Comparison of ENCODE assay signal across 31 cellular contexts in genomic region chr17:40912506-40913220, GRCh38. TPM values are rescaled to one million over a fixed set of nuclear protein-coding genes. Genes with fewer than 3 reads are reported as not detected.
DNase-seq lines count a peak whose midpoint lies in the region; FAIRE-seq and TF ChIP-seq lines count a peak whose summit lies in the region.
"Had no signal": no experiment of that assay in that cellular context is flagged by ENCODE, and none has a peak within 500 bp of the region (broad histone marks: within the 10 kb centered on the region; RNA-seq: fewer than 3 reads in every experiment).

No MANE protein-coding gene starts in this region.

- CTCF ChIA-PET in Calu3 (lab: Charles Lee) = interaction anchor here (0.6 to 1.2 kb wide), 13 partner anchors 9 to 736 kb away, joined by 3 to 6 read pairs (median 4); partner anchors contain the start of gene KRT23
- CTCF ChIA-PET in H1 (lab: Charles Lee; ENCODE audit: partially characterized antibody) = interaction anchor here (0.7 to 5.6 kb wide), 10 partner anchors 9 to 736 kb away, joined by 3 to 28 read pairs (median 4); partner anchors contain the start of gene KRT20
- CTCF ChIA-PET in activated naive CD4-positive, alpha-beta T cell treated with anti-CD3 and anti-CD28 coated beads, Interleukin-2, amount 10 ng/mL, durations not matched to agents 7 days and 5 days (lab: Charles Lee) = interaction anchor here (0.7 to 1.2 kb wide), 3 partner anchors 12 to 750 kb away, joined by 3 to 6 read pairs (median 3); no protein-coding TSS in a partner anchor

- POLR2A ChIA-PET in H1 (lab: Charles Lee; ENCODE audit: partially characterized antibody) = no interaction called here

- H3K36me3 ChIP-seq in H1 (ENCODE audit: control insufficient read depth in 2 of 4, insufficient read depth in 4 of 4, low read length in 3 of 4) (no peaks in the 10 kb centered on the region), trophoblast cell (ENCODE audit: control insufficient read depth in 1 of 2, insufficient read depth in 2 of 2, low read length in 2 of 2) (no peaks in the 10 kb centered on the region), tibial artery (no peaks in the 10 kb centered on the region)
- H3K36me3 ChIP-seq: adrenal gland, brain microvascular endothelial cell, esophagus squamous epithelium, gastrocnemius medialis, right lobe of liver, stomach, tibial nerve had no signal

- H3K9ac ChIP-seq in H1 (replicated peaks in 1 of 4; ENCODE audit: extremely low read depth in 1 of 4, low read depth in 3 of 4, low read length in 3 of 4) (no peak overlapping the region), trophoblast cell (ENCODE audit: low read length) (no peak overlapping the region)

- no peak for TF ChIP-seq POLR2A in H1 (IDR thresholded peaks at IDR 0.05; ENCODE audit: control extremely low read depth in 1 of 2, low read depth in 2 of 2, low read length in 2 of 2)

- H3K27me3 ChIP-seq in H1 (replicated peaks in 1 of 4; ENCODE audit: control insufficient read depth in 3 of 4, extremely low read depth in 1 of 4, insufficient read depth in 3 of 4, low read length in 3 of 4) (no peaks in the 10 kb centered on the region), trophoblast cell (ENCODE audit: insufficient read depth, low read length) (no peaks in the 10 kb centered on the region), tibial artery (no peaks in the 10 kb centered on the region)
- H3K27me3 ChIP-seq: brain microvascular endothelial cell, esophagus squamous epithelium, gastrocnemius medialis, right lobe of liver, stomach, tibial nerve had no signal

- H4K12ac ChIP-seq in trophoblast cell (ENCODE audit: low read depth, low read length) = no peak overlapping the region

- H3K79me2 ChIP-seq in H1 (ENCODE audit: control insufficient read depth in 1 of 2, insufficient read depth in 2 of 2, low read length in 2 of 2) (no peaks in the 10 kb centered on the region), trophoblast cell (ENCODE audit: control insufficient read depth, insufficient read depth, low read length, poor library complexity) (no peaks in the 10 kb centered on the region)

- H4K8ac ChIP-seq in H1 (ENCODE audit: extremely low read depth, insufficient read depth, low read length) (no peak overlapping the region), trophoblast cell (ENCODE audit: low read depth, low read length) (no peak overlapping the region)

- H2AFZ ChIP-seq in H1 (ENCODE audit: low read length) (no peak overlapping the region), trophoblast cell (ENCODE audit: insufficient read depth, low read length, poor library complexity) (no peak overlapping the region)

- H4K5ac ChIP-seq in H1 (ENCODE audit: insufficient read length, low read depth, low read length) = no peak overlapping the region

- H3K9me3 Mint-ChIP-seq in Calu3 (ENCODE audit: low read depth, unreplicated experiment) (no peaks in the 10 kb centered on the region), glutamatergic neuron (ENCODE audit: unreplicated experiment) (peaks cover 2% of the 10 kb centered on the region)
- H3K9me3 Mint-ChIP-seq in activated naive CD4-positive, alpha-beta T cell treated with anti-CD3 and anti-CD28 coated beads, Interleukin-2, amount 10 ng/mL, durations not matched to agents 7 days and 5 days = no peaks in the 10 kb centered on the region
- H3K9me3 Mint-ChIP-seq: activated CD8-positive, alpha-beta T cell treated with anti-CD3 and anti-CD28 coated beads for 36 hours; CD4-positive, alpha-beta memory T cell; GM23338 had no signal

- peaks cover 0 to 2% (median 0%) of the 10 kb centered on the region in 4 experiments; a peak in 1 of 7 replicates for H3K4me1 ChIP-seq in H1 (replicated peaks in 1 of 4; ENCODE audit: control insufficient read depth in 3 of 4, insufficient read depth in 4 of 4, low read length in 3 of 4)
- peaks cover 5 to 9% of the 10 kb centered on the region in 2 experiments for H3K4me1 ChIP-seq in trophoblast cell (ENCODE audit: control insufficient read depth in 1 of 2, insufficient read depth in 2 of 2, low read length in 2 of 2)
- H3K4me1 ChIP-seq in tibial artery = peaks cover 0 to 32% (median 18%) of the 10 kb centered on the region in 4 donors
- H3K4me1 ChIP-seq: right lobe of liver had no signal

- peak overlapping the region; percentile 24 for H3K56ac ChIP-seq in H1 (replicated peaks; ENCODE audit: insufficient read length, low read depth, low read length)

- H3K9me3 ChIP-seq in H1 (ENCODE audit: insufficient read depth in 2 of 2, low read depth in 1 of 2, low read length in 1 of 2) (no peaks in the 10 kb centered on the region), trophoblast cell (ENCODE audit: insufficient read depth, low read depth, low read length) (no peaks in the 10 kb centered on the region), tibial artery (no peaks in the 10 kb centered on the region)
- H3K9me3 ChIP-seq: adrenal gland, esophagus squamous epithelium, gastrocnemius medialis, right lobe of liver, stomach, tibial nerve had no signal

- H3K4ac ChIP-seq in H1 (replicated peaks; ENCODE audit: insufficient read length, low read depth, low read length) (no peak overlapping the region), trophoblast cell (ENCODE audit: low read depth, low read length) (no peak overlapping the region)

- H3K14ac ChIP-seq in H1 (ENCODE audit: insufficient read length) = no peak overlapping the region
- no peak overlapping the region for H3K14ac ChIP-seq in trophoblast cell (ENCODE audit: low read length)

- H2BK120ac ChIP-seq in H1 (replicated peaks; ENCODE audit: low read depth, low read length) (no peak overlapping the region), trophoblast cell (ENCODE audit: insufficient read depth, low read length, poor library complexity) (no peak overlapping the region)

- TF ChIP-seq CTCF in Calu3 (IDR thresholded peaks at IDR 0.05; ENCODE audit: unreplicated experiment) = no peak
- no peak for TF ChIP-seq CTCF in H1 (IDR thresholded peaks at IDR 0.05; ENCODE audit: control extremely low read depth in 1 of 3, insufficient read depth in 1 of 3, low read depth in 1 of 3, low read length in 3 of 3)
- no peak for TF ChIP-seq CTCF in glutamatergic neuron (IDR thresholded peaks at IDR 0.05; ENCODE audit: partially characterized antibody, unreplicated experiment)
- no peak for TF ChIP-seq CTCF in tibial artery (IDR thresholded peaks at IDR 0.05)

- H3K4me3 ChIP-seq in H1 (ENCODE audit: extremely low read depth in 1 of 4, insufficient read depth in 2 of 4, low read depth in 3 of 4, low read length in 4 of 4) (no peak overlapping the region), trophoblast cell (ENCODE audit: low read depth, low read length) (no peak overlapping the region), tibial artery (no peak overlapping the region)
- H3K4me3 ChIP-seq: adrenal gland, esophagus squamous epithelium, gastrocnemius medialis, GM23338, right lobe of liver, stomach, tibial nerve had no signal

- H3K27ac Mint-ChIP-seq in Calu3 (ENCODE audit: unreplicated experiment) (peak overlapping the region; percentile 96), glutamatergic neuron (ENCODE audit: unreplicated experiment) (no peak overlapping the region)
- H3K27ac Mint-ChIP-seq in activated naive CD4-positive, alpha-beta T cell treated with anti-CD3 and anti-CD28 coated beads, Interleukin-2, amount 10 ng/mL, durations not matched to agents 7 days and 5 days = no peak overlapping the region
- H3K27ac Mint-ChIP-seq: activated CD8-positive, alpha-beta T cell treated with anti-CD3 and anti-CD28 coated beads for 36 hours; CD4-positive, alpha-beta memory T cell; GM23338 had no signal

- H2BK12ac ChIP-seq in H1 (ENCODE audit: low read depth, low read length) (no peak overlapping the region), trophoblast cell (ENCODE audit: low read length) (peak overlapping the region; percentile 27)

- H2BK20ac ChIP-seq in H1 (ENCODE audit: low read length) = no peak overlapping the region

- no peaks in the 10 kb centered on the region for H3K27me3 Mint-ChIP-seq in Calu3 (ENCODE audit: unreplicated experiment)
- H3K27me3 Mint-ChIP-seq in glutamatergic neuron (ENCODE audit: unreplicated experiment) = no peaks in the 10 kb centered on the region
- H3K27me3 Mint-ChIP-seq in activated naive CD4-positive, alpha-beta T cell treated with anti-CD3 and anti-CD28 coated beads, Interleukin-2, amount 10 ng/mL, durations not matched to agents 7 days and 5 days = peaks cover 36% of the 10 kb centered on the region

- no peak for TF ChIP-seq RAD21 in H1 (IDR thresholded peaks at IDR 0.05 in 1 of 2, conservative IDR thresholded peaks at IDR 0.05 in 1 of 2; ENCODE audit: low read depth in 2 of 2, low read length in 2 of 2)

- H3K23me2 ChIP-seq in H1 (ENCODE audit: low read depth, low read length) = no peaks in the 10 kb centered on the region

- intact Hi-C loops in Calu3 (cut with micrococcal nuclease; ENCODE audit: unreplicated experiment) = no loop called here
- intact Hi-C loops in tibial artery (cut with DNase I; ENCODE audit: low total_unique reads) = loop anchor here (10.0 kb wide), 1 partner anchor 412 kb away; no protein-coding TSS in a partner anchor

- H3K4me1 Mint-ChIP-seq in Calu3 (ENCODE audit: low read depth, unreplicated experiment) (peaks cover 89% of the 10 kb centered on the region), glutamatergic neuron (ENCODE audit: low read depth, unreplicated experiment) (no peaks in the 10 kb centered on the region)
- H3K4me1 Mint-ChIP-seq in activated naive CD4-positive, alpha-beta T cell treated with anti-CD3 and anti-CD28 coated beads, Interleukin-2, amount 10 ng/mL, durations not matched to agents 7 days and 5 days = no peaks in the 10 kb centered on the region
- H3K4me1 Mint-ChIP-seq: CD4-positive, alpha-beta memory T cell had no signal

- WGBS in H1 (ENCODE audit: extremely low coverage in 1 of 2, insufficient coverage in 1 of 2, insufficient read length in 1 of 2, insufficient replicate concordance in 2 of 2, low coverage in 1 of 2, low lambda C conversion rate in 2 of 2, missing lambda C conversion rate in 1 of 2), 2 experiments = 87% methylated on average over 12 of the region's 12 CpGs; no CpG with 5 or more reads in 1 of the 2 experiments
- WGBS in trophoblast cell (ENCODE audit: extremely low coverage, insufficient coverage, insufficient read length) = no CpG with 5 or more reads among the region's 12 CpGs

- no peak for TF ChIP-seq EP300 in H1 (IDR thresholded peaks at IDR 0.05; ENCODE audit: borderline replicate concordance in 1 of 2, low read depth in 2 of 2, low read length in 2 of 2)

- H2BK5ac ChIP-seq in H1 (ENCODE audit: low read depth, low read length) = no peak overlapping the region
- no peak overlapping the region for H2BK5ac ChIP-seq in trophoblast cell (ENCODE audit: low read depth, low read length, poor library complexity)

- no peak overlapping the region for H4K91ac ChIP-seq in H1 (replicated peaks; ENCODE audit: insufficient read length, low read length)
- H4K91ac ChIP-seq in trophoblast cell (ENCODE audit: low read depth, low read length) = no peak overlapping the region

- BruUV-seq in Calu3 (replicated peaks; lab: Mats Ljungman, UMichigan) = no TSS peak

- H3K4me2 ChIP-seq in H1 (ENCODE audit: insufficient read depth in 1 of 2, low read depth in 2 of 2, low read length in 2 of 2) (no peak overlapping the region), trophoblast cell (ENCODE audit: low read length) (no peak overlapping the region)
- H3K4me2 ChIP-seq: GM23338 had no signal

- no peak overlapping the region for H2AK5ac ChIP-seq in H1 (ENCODE audit: low read depth, low read length)
- H2AK5ac ChIP-seq in trophoblast cell (ENCODE audit: low read length) = no peak overlapping the region

- FAIRE-seq in H1 (lab: Jason Lieb, UNC) = no peak
- FAIRE-seq: islet of Langerhans had no signal

- H3K18ac ChIP-seq in H1 (ENCODE audit: extremely low read depth, low read length) (no peak overlapping the region), trophoblast cell (ENCODE audit: low read length) (no peak overlapping the region)

- H3K79me1 ChIP-seq in H1 (ENCODE audit: low read depth, low read length) (no peaks in the 10 kb centered on the region), trophoblast cell (ENCODE audit: low read length) (peaks cover 8% of the 10 kb centered on the region)

- no peaks in the 10 kb centered on the region for H4K20me1 ChIP-seq in H1 (replicated peaks in 1 of 2; ENCODE audit: control insufficient read depth in 1 of 2, insufficient read depth in 2 of 2, low read length in 2 of 2)

- H3K36me3 Mint-ChIP-seq in Calu3 (ENCODE audit: insufficient read depth, unreplicated experiment) (peaks cover 59% of the 10 kb centered on the region), glutamatergic neuron (ENCODE audit: unreplicated experiment) (no peaks in the 10 kb centered on the region)
- no peaks in the 10 kb centered on the region for H3K36me3 Mint-ChIP-seq in activated naive CD4-positive, alpha-beta T cell treated with anti-CD3 and anti-CD28 coated beads, Interleukin-2, amount 10 ng/mL, durations not matched to agents 7 days and 5 days
- H3K36me3 Mint-ChIP-seq: CD4-positive, alpha-beta memory T cell had no signal

- no peak overlapping the region for H2BK15ac ChIP-seq in H1 (ENCODE audit: low read length)

- H3K4me3 Mint-ChIP-seq in Calu3 (ENCODE audit: low read depth, unreplicated experiment) (no peak overlapping the region), glutamatergic neuron (ENCODE audit: unreplicated experiment) (no peak overlapping the region)
- H3K4me3 Mint-ChIP-seq in activated naive CD4-positive, alpha-beta T cell treated with anti-CD3 and anti-CD28 coated beads, Interleukin-2, amount 10 ng/mL, durations not matched to agents 7 days and 5 days = no peak overlapping the region
- H3K4me3 Mint-ChIP-seq: activated CD8-positive, alpha-beta T cell treated with anti-CD3 and anti-CD28 coated beads for 36 hours; CD4-positive, alpha-beta memory T cell; GM23338 had no signal

- DNase-seq in Calu3 (no peak), NOMO-1 (lab: John Stamatoyannopoulos, UW; ENCODE audit: unreplicated experiment in 2 of 2) (peak; percentile 28 to 63), H1 (ENCODE audit: low read depth in 1 of 2, low spot score in 2 of 2) (no peak), trophoblast cell (peak; percentile 85 to 86), glutamatergic neuron (no peak), tibial artery (no peak)
- DNase-seq in activated naive CD4-positive, alpha-beta T cell treated with anti-CD3 and anti-CD28 coated beads, Interleukin-2, amount 10 ng/mL, durations not matched to agents 7 days and 5 days = no peak
- DNase-seq in stimulated activated CD8-positive, alpha-beta memory T cell treated with anti-CD3 and anti-CD28 coated beads, Interleukin-4, amount 100 ng/mL, for 48 hours = no peak
- DNase-seq: activated CD8-positive, alpha-beta T cell treated with anti-CD3 and anti-CD28 coated beads for 36 hours; adrenal gland; brain microvascular endothelial cell; CD4-positive, alpha-beta memory T cell; DMS53; effector CD8-positive, alpha-beta T cell; esophagus squamous epithelium; gastrocnemius medialis; NCI-H1092 treated with DMSO at 0.1 percent for 48 hours; NCI-H1930; NCI-H2227 treated with DMSO at 0.1 percent for 48 hours; NCI-H748 treated with DMSO at 0.1 percent for 48 hours; posterior cingulate gyrus; right lobe of liver; SHP77; stimulated activated CD4-positive, alpha-beta T cell treated with anti-CD3 and anti-CD28 coated beads, Interleukin-15, amount 100 ng/mL, for 24 hours; stomach had no signal

- no peak overlapping the region for H3K23ac ChIP-seq in H1 (ENCODE audit: insufficient read length)
- no peak overlapping the region for H3K23ac ChIP-seq in trophoblast cell (ENCODE audit: low read length)

- H3K27ac ChIP-seq in H1 (ENCODE audit: low read depth, low read length) (no peak overlapping the region), trophoblast cell (ENCODE audit: low read depth, low read length) (no peak overlapping the region), tibial artery (no peak overlapping the region)
- H3K27ac ChIP-seq: adrenal gland, brain microvascular endothelial cell, gastrocnemius medialis, right lobe of liver, stomach had no signal

RNA-seq across cellular contexts. Expression of gene KRT23, which starts 24.8 kb away (rescaled TPM):
- total RNA-seq in Calu3 (2022) (1,389 and 1,709 TPM in 2 replicates), glutamatergic neuron (ENCODE audit: unreplicated experiment) (not detected)
- total RNA-seq in H1 (2021; fragmentation: NEBNext Ultra II Directional; extraction: Animal tissue kit (Norgen Biotek cat#: 25700)) = not detected in 2 replicates
- not detected in 2 replicates for polyA plus RNA-seq in H1 (2011; rRNA removed)
- polyA plus RNA-seq in H1 (2011; cell fraction: cytosol; rRNA removed) = not detected
- polyA plus RNA-seq in H1 (2011; cell fraction: nucleus; rRNA removed) = not detected
- polyA plus RNA-seq in H1 (2012, experiment 1 of 2) = not detected in 4 replicates
- polyA plus RNA-seq in H1 (2012, experiment 2 of 2) = not detected
- polyA plus RNA-seq in H1 (2013, experiment 1 of 2) = not detected
- polyA plus RNA-seq in H1 (2013, experiment 2 of 2) = not detected
- polyA minus RNA-seq in H1 (2011; rRNA and poly(A)+ RNA removed) = not detected in 2 replicates
- polyA minus RNA-seq in H1 (2011; cell fraction: cytosol; rRNA and poly(A)+ RNA removed) = not detected
- polyA minus RNA-seq in H1 (2011; cell fraction: nucleus; rRNA and poly(A)+ RNA removed) = not detected
- polyA plus RNA-seq in trophoblast cell (2013) = 142 and 146 TPM in 2 replicates
- total RNA-seq: activated CD8-positive, alpha-beta T cell treated with anti-CD3 and anti-CD28 coated beads for 36 hours; adrenal gland; CD4-positive, alpha-beta memory T cell; GM23338; stomach; tibial nerve had no signal
- polyA plus RNA-seq: GM23338 had no signal

RNA-seq across cellular contexts. Expression of gene KRT20, which starts 27.6 kb away (rescaled TPM):
- total RNA-seq in Calu3 (2022) (0.66 and 1.7 TPM in 2 replicates), glutamatergic neuron (ENCODE audit: unreplicated experiment) (not detected)
- not detected in 2 replicates for total RNA-seq in H1 (2021; fragmentation: NEBNext Ultra II Directional; extraction: Animal tissue kit (Norgen Biotek cat#: 25700))
- not detected in 2 replicates for polyA plus RNA-seq in H1 (2011; rRNA removed)
- polyA plus RNA-seq in H1 (2011; cell fraction: cytosol; rRNA removed) = not detected
- polyA plus RNA-seq in H1 (2011; cell fraction: nucleus; rRNA removed) = not detected
- not detected in 4 replicates for polyA plus RNA-seq in H1 (2012, experiment 1 of 2)
- polyA plus RNA-seq in H1 (2012, experiment 2 of 2) = not detected
- polyA plus RNA-seq in H1 (2013, experiment 1 of 2) = not detected
- polyA plus RNA-seq in H1 (2013, experiment 2 of 2) = not detected
- not detected in 2 replicates for polyA minus RNA-seq in H1 (2011; rRNA and poly(A)+ RNA removed)
- not detected for polyA minus RNA-seq in H1 (2011; cell fraction: cytosol; rRNA and poly(A)+ RNA removed)
- not detected for polyA minus RNA-seq in H1 (2011; cell fraction: nucleus; rRNA and poly(A)+ RNA removed)
- not detected in 2 replicates for polyA plus RNA-seq in trophoblast cell (2013)
- total RNA-seq: activated CD8-positive, alpha-beta T cell treated with anti-CD3 and anti-CD28 coated beads for 36 hours; CD4-positive, alpha-beta memory T cell; esophagus squamous epithelium; GM23338; liver; mononuclear cell; right lobe of liver; tibial nerve had no signal
- polyA plus RNA-seq: CD4-positive, alpha-beta memory T cell; GM23338; liver; neural cell had no signal

RNA-seq across cellular contexts. Expression of gene KRT12, which starts 45.6 kb away (rescaled TPM):
- total RNA-seq in Calu3 (2022) (2.4 and 2.7 TPM in 2 replicates), glutamatergic neuron (ENCODE audit: unreplicated experiment) (not detected)
- total RNA-seq in H1 (2021; fragmentation: NEBNext Ultra II Directional; extraction: Animal tissue kit (Norgen Biotek cat#: 25700)) = not detected in 2 replicates
- 0.03 TPM in 1 of 2 replicates, not detected in the other for polyA plus RNA-seq in H1 (2011; rRNA removed)
- not detected for polyA plus RNA-seq in H1 (2011; cell fraction: cytosol; rRNA removed)
- polyA plus RNA-seq in H1 (2011; cell fraction: nucleus; rRNA removed) = not detected
- not detected in 4 replicates for polyA plus RNA-seq in H1 (2012, experiment 1 of 2)
- not detected for polyA plus RNA-seq in H1 (2012, experiment 2 of 2)
- polyA plus RNA-seq in H1 (2013, experiment 1 of 2) = not detected
- not detected for polyA plus RNA-seq in H1 (2013, experiment 2 of 2)
- polyA minus RNA-seq in H1 (2011; rRNA and poly(A)+ RNA removed) = not detected in 2 replicates
- polyA minus RNA-seq in H1 (2011; cell fraction: cytosol; rRNA and poly(A)+ RNA removed) = not detected
- polyA minus RNA-seq in H1 (2011; cell fraction: nucleus; rRNA and poly(A)+ RNA removed) = not detected
- polyA plus RNA-seq in trophoblast cell (2013) = not detected in 2 replicates
- total RNA-seq: activated CD8-positive, alpha-beta T cell treated with anti-CD3 and anti-CD28 coated beads for 36 hours; adrenal gland; CD4-positive, alpha-beta memory T cell; esophagus squamous epithelium; gastrocnemius medialis; GM23338; liver; mononuclear cell; right lobe of liver; tibial nerve had no signal
- polyA plus RNA-seq: adrenal gland; CD4-positive, alpha-beta memory T cell; GM23338; liver; neural cell had no signal

RNA-seq across cellular contexts. Expression of gene KRT39, which starts 54.1 kb away (rescaled TPM):
- 0.44 TPM in 1 of 2 replicates, not detected in the other for total RNA-seq in Calu3 (2022)
- not detected in 2 replicates for total RNA-seq in H1 (2021; fragmentation: NEBNext Ultra II Directional; extraction: Animal tissue kit (Norgen Biotek cat#: 25700))
- polyA plus RNA-seq in H1 (2011; rRNA removed) = not detected in 2 replicates
- not detected for polyA plus RNA-seq in H1 (2011; cell fraction: cytosol; rRNA removed)
- not detected for polyA plus RNA-seq in H1 (2011; cell fraction: nucleus; rRNA removed)
- polyA plus RNA-seq in H1 (2012, experiment 1 of 2) = not detected in 4 replicates
- not detected for polyA plus RNA-seq in H1 (2012, experiment 2 of 2)
- polyA plus RNA-seq in H1 (2013, experiment 1 of 2) = not detected
- not detected for polyA plus RNA-seq in H1 (2013, experiment 2 of 2)
- polyA minus RNA-seq in H1 (2011; rRNA and poly(A)+ RNA removed) = not detected in 2 replicates
- not detected for polyA minus RNA-seq in H1 (2011; cell fraction: cytosol; rRNA and poly(A)+ RNA removed)
- not detected for polyA minus RNA-seq in H1 (2011; cell fraction: nucleus; rRNA and poly(A)+ RNA removed)
- not detected in 2 replicates for polyA plus RNA-seq in trophoblast cell (2013)
- not detected for total RNA-seq in glutamatergic neuron (ENCODE audit: unreplicated experiment)
- total RNA-seq: activated CD8-positive, alpha-beta T cell treated with anti-CD3 and anti-CD28 coated beads for 36 hours; adrenal gland; CD4-positive, alpha-beta memory T cell; esophagus squamous epithelium; gastrocnemius medialis; GM23338; liver; mononuclear cell; right lobe of liver; stomach; tibial nerve had no signal
- polyA plus RNA-seq: CD4-positive, alpha-beta memory T cell; GM23338; liver; neural cell; stomach had no signal

Comparison
In these comparisons a context has a peak if more than half of its experiments do, and no peak if none do; other contexts are left out.
1. DNase-seq: peak in NOMO-1 (2 of 2) and trophoblast cell (2 of 2); none in Calu3 (single experiment), H1 (0 of 2), glutamatergic neuron (single experiment), activated naive CD4-positive, alpha-beta T cell treated with anti-CD3 and anti-CD28 coated beads, Interleukin-2, amount 10 ng/mL, durations not matched to agents 7 days and 5 days (single experiment), stimulated activated CD8-positive, alpha-beta memory T cell treated with anti-CD3 and anti-CD28 coated beads, Interleukin-4, amount 100 ng/mL, for 48 hours (single experiment) and tibial artery (0 of 2).
2. RNA of gene KRT23, which starts 24.8 kb away (total RNA-seq): 1,389 to 1,709 TPM in Calu3; not detected in H1 and not detected in glutamatergic neuron (single experiment); every median in the first group is over 1,000 times any median in the second.